Comparison of ENCODE assay signal across 21 cellular contexts in the genomic region with DNA sequence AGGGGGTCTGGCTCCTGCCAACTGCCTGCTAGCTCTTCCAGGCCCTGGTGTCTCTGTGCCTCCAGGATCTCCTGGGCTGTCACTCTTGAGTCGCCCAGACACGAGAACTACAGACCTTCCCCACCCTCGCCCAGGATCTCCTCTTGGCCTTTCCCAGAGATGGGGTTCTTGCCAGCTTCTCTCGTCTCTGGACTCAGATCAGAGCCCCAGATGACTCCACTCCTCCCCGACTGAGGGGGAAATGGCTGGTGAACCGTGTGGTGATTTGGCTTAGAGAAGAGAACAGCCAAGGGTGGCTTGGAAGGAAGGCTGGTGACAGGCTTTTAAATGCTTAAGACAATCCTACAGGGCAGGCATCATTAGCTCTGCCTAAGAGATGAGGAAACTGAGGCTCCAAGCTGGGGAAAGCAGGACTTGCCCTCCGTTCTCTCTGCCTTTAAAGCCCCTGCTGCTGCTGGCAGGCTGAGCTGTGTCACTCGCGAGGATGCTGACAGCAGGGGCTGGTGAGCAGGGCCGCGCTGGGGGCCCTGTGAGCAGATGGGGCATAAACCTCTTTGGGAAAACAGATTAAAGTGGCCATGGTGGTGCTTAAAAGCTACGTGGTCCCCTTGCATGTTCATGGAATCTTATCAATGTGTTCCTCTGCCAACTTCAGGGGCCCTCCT.
"Had no signal": no experiment of that assay in that cellular context is flagged by ENCODE, and none has a peak within 500 bp of the region (broad histone marks: within the 10 kb centered on the region; RNA-seq: fewer than 3 reads in every experiment).

No MANE protein-coding gene starts in this region.

- H3K27ac Mint-ChIP-seq: activated naive CD4-positive, alpha-beta T cell treated with anti-CD3 and anti-CD28 coated beads for 36 hours; activated T-cell treated with anti-CD3 and anti-CD28 coated beads, Interleukin-2, amount 50 U/mL, for 72 hours; immature natural killer cell; stimulated activated effector memory CD8-positive, alpha-beta T cell treated with anti-CD3 and anti-CD28 coated beads, Interleukin-12 subunit alpha, Interleukin-12 subunit beta, amount 100 ng/mL, for 72 hours had no signal

- H3K4me3 ChIP-seq: hepatocyte, lower lobe of right lung, transverse colon, uterus had no signal

- H3K4me1 ChIP-seq: lower lobe of right lung, transverse colon, uterus had no signal

- H3K27ac ChIP-seq: hepatocyte, lower lobe of right lung, transverse colon, uterus had no signal

- H3K4me1 Mint-ChIP-seq: immature natural killer cell had no signal

- H3K9me3 Mint-ChIP-seq: activated naive CD4-positive, alpha-beta T cell treated with anti-CD3 and anti-CD28 coated beads for 36 hours; activated T-cell treated with anti-CD3 and anti-CD28 coated beads, Interleukin-2, amount 50 U/mL, for 72 hours; immature natural killer cell; stimulated activated effector memory CD8-positive, alpha-beta T cell treated with anti-CD3 and anti-CD28 coated beads, Interleukin-12 subunit alpha, Interleukin-12 subunit beta, amount 100 ng/mL, for 72 hours had no signal

- H3K9me3 ChIP-seq: lower lobe of right lung, transverse colon, uterus had no signal

- H3K27me3 ChIP-seq: uterus had no signal

- H3K36me3 ChIP-seq: lower lobe of right lung, transverse colon, uterus had no signal

- DNase-seq: activated CD4-positive, alpha-beta T cell treated with anti-CD3 and anti-CD28 coated beads for 4 hours; activated CD4-positive, alpha-beta T cell treated with anti-CD3 and anti-CD28 coated beads, Interleukin-2, amount 50 U/mL, for 48 hours; activated CD4-positive, CD25-positive, alpha-beta regulatory T cell; activated effector memory CD4-positive, alpha-beta T cell treated with Interleukin-2 at 50 U/mL for 16 hours; activated naive CD4-positive, alpha-beta T cell treated with anti-CD3 and anti-CD28 coated beads for 36 hours; activated T-cell treated with anti-CD3 and anti-CD28 coated beads, Interleukin-2, amount 50 U/mL, for 72 hours; amygdala; effector memory CD4-positive, alpha-beta T cell; glutamatergic neuron; immature natural killer cell; lower lobe of right lung; naive B cell; nucleus accumbens; small intestine; stimulated activated CD4-positive, alpha-beta T cell treated with anti-CD3 and anti-CD28 coated beads, Interleukin-2, amount 100 ng/mL, for 24 hours; transverse colon; uterus had no signal

- ATAC-seq: activated T-cell treated with anti-CD3 and anti-CD28 coated beads, Interleukin-2, amount 50 U/mL, for 72 hours; left lobe of liver; lower lobe of right lung; sciatic nerve had no signal

- H3K4me3 Mint-ChIP-seq: activated naive CD4-positive, alpha-beta T cell treated with anti-CD3 and anti-CD28 coated beads for 36 hours; activated T-cell treated with anti-CD3 and anti-CD28 coated beads, Interleukin-2, amount 50 U/mL, for 72 hours; immature natural killer cell; stimulated activated effector memory CD8-positive, alpha-beta T cell treated with anti-CD3 and anti-CD28 coated beads, Interleukin-12 subunit alpha, Interleukin-12 subunit beta, amount 100 ng/mL, for 72 hours had no signal

- H3K36me3 Mint-ChIP-seq: immature natural killer cell; naive B cell; stimulated activated effector memory CD8-positive, alpha-beta T cell treated with anti-CD3 and anti-CD28 coated beads, Interleukin-12 subunit alpha, Interleukin-12 subunit beta, amount 100 ng/mL, for 72 hours had no signal
